Comparison of ENCODE assay signal across 8 cellular contexts in genomic region chr22:42443240-42444059, GRCh38. TPM values are rescaled to one million over a fixed set of nuclear protein-coding genes. Genes with fewer than 3 reads are reported as not detected.
A peak's percentile ranks its signal among the peaks of the same experiment; 100 is the strongest.
DNase-seq lines count a peak whose midpoint lies in the region; ATAC-seq and TF ChIP-seq lines count a peak whose summit lies in the region.

No MANE protein-coding gene starts in this region.

- no peaks in the 10 kb centered on the region for H3K9me3 Mint-ChIP-seq in CD8-positive, alpha-beta T cell
- no peaks in the 10 kb centered on the region for H3K9me3 Mint-ChIP-seq in effector memory CD8-positive, alpha-beta T cell
- no peaks in the 10 kb centered on the region for H3K9me3 Mint-ChIP-seq in osteocyte (ENCODE audit: unreplicated experiment)

- H3K27ac ChIP-seq in CD8-positive, alpha-beta T cell (ENCODE audit: low read depth, low read length), result no peak overlapping the region

- no peaks in the 10 kb centered on the region for H3K36me3 ChIP-seq in CD8-positive, alpha-beta T cell (ENCODE audit: insufficient read depth, low read length)

- H3K4me1 Mint-ChIP-seq in CD8-positive, alpha-beta T cell (ENCODE audit: low read depth), result peaks cover 22% of the 10 kb centered on the region
- H3K4me1 Mint-ChIP-seq in effector memory CD8-positive, alpha-beta T cell (ENCODE audit: low read depth in 2 of 2), result peaks cover 12 to 14% of the 10 kb centered on the region in 2 donors
- H3K4me1 Mint-ChIP-seq in osteocyte (ENCODE audit: unreplicated experiment), result peaks cover 22% of the 10 kb centered on the region

- no peak for DNase-seq in CD8-positive, alpha-beta T cell
- DNase-seq in OCI-M1 (lab: John Stamatoyannopoulos, UW) (peak; percentile 38), osteocyte (ENCODE audit: extremely low spot score, unreplicated experiment) (no peak), EL (no peak), SHP77 treated with DMSO at 0.1 percent for 48 hours (lab: John Stamatoyannopoulos, UW) (no peak), iPS-NIHi7 (ENCODE audit: extremely low spot score) (no peak), T1000 (lab: John Stamatoyannopoulos, UW) (no peak)
- DNase-seq in effector memory CD8-positive, alpha-beta T cell, result no peak

- H3K27ac Mint-ChIP-seq in CD8-positive, alpha-beta T cell, result peak overlapping the region; percentile 92
- peak overlapping the region; percentile 89 to 92 for H3K27ac Mint-ChIP-seq in effector memory CD8-positive, alpha-beta T cell
- peak overlapping the region; percentile 69 for H3K27ac Mint-ChIP-seq in osteocyte (ENCODE audit: unreplicated experiment)

- no peaks in the 10 kb centered on the region for H3K9me3 ChIP-seq in CD8-positive, alpha-beta T cell (ENCODE audit: low read length)

- intact Hi-C loops in CD8-positive, alpha-beta T cell (cut with DNase I, micrococcal nuclease), result loop anchor here (2.0 to 5.0 kb wide), 4 partner anchors 353 to 1156 kb away; partner anchors contain the start of genes NDUFA6 (in 2 of the 2), CENPM (in 1 of the 2), RANGAP1 (in 1 of the 2) and SREBF2 (in 1 of the 2)

- peak overlapping the region; percentile 47 for H3K4me3 ChIP-seq in CD8-positive, alpha-beta T cell (ENCODE audit: low read depth, low read length)

- no peaks in the 10 kb centered on the region for H3K36me3 Mint-ChIP-seq in CD8-positive, alpha-beta T cell
- no peaks in the 10 kb centered on the region for H3K36me3 Mint-ChIP-seq in effector memory CD8-positive, alpha-beta T cell (ENCODE audit: insufficient read depth)
- no peaks in the 10 kb centered on the region for H3K36me3 Mint-ChIP-seq in osteocyte (ENCODE audit: unreplicated experiment)

- CTCF ChIA-PET in CD8-positive, alpha-beta T cell (lab: Charles Lee), result interaction anchor here (0.7 to 4.5 kb wide), 19 partner anchors 10 to 485 kb away, joined by 3 to 34 read pairs (median 3); partner anchors contain the start of genes NDUFA6, NFAM1 and SEPTIN3

- H3K27me3 Mint-ChIP-seq in CD8-positive, alpha-beta T cell (ENCODE audit: low read depth), result no peaks in the 10 kb centered on the region
- no peaks in the 10 kb centered on the region for H3K27me3 Mint-ChIP-seq in effector memory CD8-positive, alpha-beta T cell
- peaks cover 5% of the 10 kb centered on the region for H3K27me3 Mint-ChIP-seq in osteocyte (ENCODE audit: unreplicated experiment)

- ATAC-seq in CD8-positive, alpha-beta T cell, result no peak
- ATAC-seq in effector memory CD8-positive, alpha-beta T cell (replicated peaks), result no peak

- peak overlapping the region; percentile 81 for H3K4me3 Mint-ChIP-seq in CD8-positive, alpha-beta T cell
- peak overlapping the region; percentile 81 to 84 for H3K4me3 Mint-ChIP-seq in effector memory CD8-positive, alpha-beta T cell
- H3K4me3 Mint-ChIP-seq in osteocyte (ENCODE audit: unreplicated experiment), result peak overlapping the region; percentile 74

- H3K4me1 ChIP-seq in CD8-positive, alpha-beta T cell (ENCODE audit: insufficient read depth, low read length), result peaks cover 11% of the 10 kb centered on the region

- no peaks in the 10 kb centered on the region for H3K27me3 ChIP-seq in CD8-positive, alpha-beta T cell (ENCODE audit: insufficient read depth, low read length)

- no peak for TF ChIP-seq CTCF in CD8-positive, alpha-beta T cell (IDR thresholded peaks at IDR 0.05)
- TF ChIP-seq CTCF in osteocyte (IDR thresholded peaks at IDR 0.05), result no peak

- POLR2A ChIA-PET in CD8-positive, alpha-beta T cell (lab: Charles Lee), result interaction anchor here (0.6 to 2.6 kb wide), 6 partner anchors 14 to 1156 kb away, joined by 3 to 16 read pairs (median 3); partner anchors contain the start of gene NDUFA6

RNA-seq across cellular contexts. Expression of gene NFAM1, which starts 11.2 kb away (rescaled TPM):
- not detected for total RNA-seq in CD8-positive, alpha-beta T cell
- not detected in 2 replicates for total RNA-seq in osteocyte
